ENCODE assay signal across 1 cellular context in genomic region chrX:21961142-21961541, GRCh38.
TF ChIP-seq lines count a peak whose summit lies in the region.

No MANE protein-coding gene starts in this region.

TF ChIP-seq in K562, 482 proteins besides CTCF, POLR2A, EP300 and RAD21:
- TF ChIP-seq ZNF707 (CRISPR knock-in tag; conservative IDR thresholded peaks at IDR 0.05), result no peak
- TF ChIP-seq TEAD4 (IDR thresholded peaks at IDR 0.05; ENCODE audit: low read length), result peak; percentile 38; the same call in 1 of the 2 replicates
- TF ChIP-seq TEAD4 (CRISPR knock-in tag; IDR thresholded peaks at IDR 0.05; ENCODE audit: borderline replicate concordance), result no peak
- TF ChIP-seq CEBPG (CRISPR knock-in tag; IDR thresholded peaks at IDR 0.05), result no peak
- no peak for TF ChIP-seq CEBPG (tag; conservative IDR thresholded peaks at IDR 0.05 in 1 of 2, IDR thresholded peaks at IDR 0.05 in 1 of 2)
- 0 out of 2 replicates have a peak, but pooled peaks have one; percentile 16 for TF ChIP-seq STAT5A (IDR thresholded peaks at IDR 0.05; ENCODE audit: borderline replicate concordance, low read length)
- no peak for TF ChIP-seq PTBP1 (IDR thresholded peaks at IDR 0.05; ENCODE audit: low read depth, low read length)
- TF ChIP-seq USF2 (CRISPR knock-in tag; IDR thresholded peaks at IDR 0.05), result no peak
- TF ChIP-seq POLR3A (IDR thresholded peaks at IDR 0.05; ENCODE audit: borderline replicate concordance, extremely low read depth, insufficient read depth, insufficient read length), result no peak
- TF ChIP-seq SIN3A (IDR thresholded peaks at IDR 0.05; ENCODE audit: borderline replicate concordance in 2 of 2, control insufficient read depth in 1 of 2, low read depth in 2 of 2, low read length in 2 of 2), result no peak
- TF ChIP-seq ZNF384 (IDR thresholded peaks at IDR 0.05; ENCODE audit: low read depth, low read length), result no peak
- TF ChIP-seq TCF3 (CRISPR knock-in tag; IDR thresholded peaks at IDR 0.05), result no peak
- 0 out of 2 replicates have a peak, but pooled peaks have one; percentile 33 for TF ChIP-seq ARID1B (IDR thresholded peaks at IDR 0.05)
- TF ChIP-seq SPI1 (IDR thresholded peaks at IDR 0.05; ENCODE audit: borderline replicate concordance, low read depth, low read length), result no peak
- TF ChIP-seq SLC30A9 (CRISPR knock-in tag; IDR thresholded peaks at IDR 0.05), result no peak
- TF ChIP-seq ZNF146 (CRISPR knock-in tag; IDR thresholded peaks at IDR 0.05; ENCODE audit: unreplicated experiment), result no peak
- no peak for TF ChIP-seq TAF1 (IDR thresholded peaks at IDR 0.05; ENCODE audit: control insufficient read depth, extremely low read depth, insufficient read depth, low read length, severe bottlenecking)
- TF ChIP-seq SAFB2 (IDR thresholded peaks at IDR 0.05; ENCODE audit: borderline replicate concordance, low read depth, low read length, severe bottlenecking), result no peak
- no peak for TF ChIP-seq TRIM24 (IDR thresholded peaks at IDR 0.05)
- TF ChIP-seq ZNF282 (CRISPR knock-in tag; IDR thresholded peaks at IDR 0.05), result no peak
- no peak for TF ChIP-seq GABPB1 (CRISPR knock-in tag; IDR thresholded peaks at IDR 0.05)
- TF ChIP-seq TCF7L2 (IDR thresholded peaks at IDR 0.05; ENCODE audit: low read depth, low read length), result no peak
- no peak for TF ChIP-seq ZFP91 (CRISPR knock-in tag; IDR thresholded peaks at IDR 0.05)
- TF ChIP-seq TAL1 (IDR thresholded peaks at IDR 0.05), result peak; percentile 48; the same call in 1 of the 2 replicates
- no peak for TF ChIP-seq HEY1 (CRISPR knock-in tag; IDR thresholded peaks at IDR 0.05; ENCODE audit: borderline replicate concordance)
- TF ChIP-seq BRCA1 (IDR thresholded peaks at IDR 0.05), result no peak
- TF ChIP-seq BRCA1 (CRISPR knock-in tag; IDR thresholded peaks at IDR 0.05), result no peak
- TF ChIP-seq ZNF12 (CRISPR knock-in tag; IDR thresholded peaks at IDR 0.05), result no peak
- TF ChIP-seq TGIF2 (CRISPR knock-in tag; IDR thresholded peaks at IDR 0.05), result no peak
- no peak for TF ChIP-seq CBX5 (IDR thresholded peaks at IDR 0.05; ENCODE audit: borderline replicate concordance, low read depth)
- TF ChIP-seq MCM7 (IDR thresholded peaks at IDR 0.05), result no peak
